In genomic region chr10:72953687-72954086, GRCh38 we compare ENCODE assay signal across 1 cellular context.
TF ChIP-seq lines count a peak whose summit lies in the region.

No MANE protein-coding gene starts in this region.

TF ChIP-seq in GM23338, 12 proteins besides CTCF, POLR2A, EP300 and RAD21:
- TF ChIP-seq REST (IDR thresholded peaks at IDR 0.05; ENCODE audit: unreplicated experiment) (peak; percentile 35), EZH2phosphoT487 (IDR thresholded peaks at IDR 0.05; ENCODE audit: unreplicated experiment) (no peak), NANOG (IDR thresholded peaks at IDR 0.05; ENCODE audit: borderline replicate concordance) (no peak)
